Comparison of ENCODE assay signal across 18 cellular contexts in genomic region chr1:178232949-178233348, GRCh38.
A peak's percentile ranks its signal among the peaks of the same experiment; 100 is the strongest.
DNase-seq lines count a peak whose midpoint lies in the region; ATAC-seq and TF ChIP-seq lines count a peak whose summit lies in the region.
"Had no signal": no experiment of that assay in that cellular context is flagged by ENCODE, and none has a peak within 500 bp of the region (broad histone marks: within the 10 kb centered on the region; RNA-seq: fewer than 3 reads in every experiment).

No MANE protein-coding gene starts in this region.

- 65% methylated on average over 3 of the region's 3 CpGs for WGBS in mammary epithelial cell (ENCODE audit: low coverage, missing lambda C conversion rate)

- dilution Hi-C loops in mammary epithelial cell (cut with HindIII; ENCODE audit: low sequenced_read_pairs), result no loop called here

- peaks cover 15% of the 10 kb centered on the region for H3K4me1 ChIP-seq in KMS-11 (ENCODE audit: low read depth, poor library complexity, severe bottlenecking)
- H3K4me1 ChIP-seq in mammary epithelial cell (ENCODE audit: insufficient read depth, low read length), result peaks cover 29% of the 10 kb centered on the region
- H3K4me1 ChIP-seq: BE2C, psoas muscle had no signal

- 0 out of 2 replicates have a peak overlapping the region, but pooled peaks have one; percentile 12 for H3K4me2 ChIP-seq in KMS-11
- peak overlapping the region; percentile 20 for H3K4me2 ChIP-seq in mammary epithelial cell (ENCODE audit: insufficient read depth, low read depth, low read length)

- ATAC-seq in GM19455 (IDR thresholded peaks at IDR 0.05; ENCODE audit: unreplicated experiment), result no peak
- ATAC-seq: activated CD8-positive, alpha-beta T cell treated with anti-CD3 and anti-CD28 coated beads for 36 hours; activated T-helper 17 cell treated with anti-CD3 and anti-CD28 coated beads, Interleukin-2, amount 50 U/mL, for 72 hours; PC-3; psoas muscle; stimulated activated naive CD8-positive, alpha-beta T cell treated with anti-CD3 and anti-CD28 coated beads, Interleukin-15, amount 100 ng/mL, for 72 hours had no signal

- DNase-seq in BJ (ENCODE audit: low read depth) (peak; percentile 70), mammary epithelial cell (peak; percentile 32), iris pigment epithelial cell (ENCODE audit: low read depth) (peak; percentile 79), NCI-H1930 (lab: John Stamatoyannopoulos, UW) (no peak), erythroblast (lab: John Stamatoyannopoulos, UW) (no peak)
- DNase-seq in activated CD4-positive, alpha-beta T cell treated with anti-CD3 and anti-CD28 coated beads for 4 hours, result no peak
- DNase-seq: activated CD8-positive, alpha-beta T cell treated with anti-CD3 and anti-CD28 coated beads for 36 hours; BE2C; dorsolateral prefrontal cortex; NCI-H2029; NCI-H524 treated with DMSO at 0.1 percent for 48 hours; PC-3; psoas muscle; stimulated activated naive CD8-positive, alpha-beta T cell treated with anti-CD3 and anti-CD28 coated beads, Interleukin-15, amount 100 ng/mL, for 72 hours had no signal

- CTCF ChIA-PET in BJ (lab: Yijun Ruan, JAX), result no interaction called here
- CTCF ChIA-PET in mammary epithelial cell (lab: Charles Lee; ENCODE audit: low non-redundant PET), result no interaction called here

- H4K20me1 ChIP-seq in KMS-11 (ENCODE audit: insufficient read depth) (no peaks in the 10 kb centered on the region), mammary epithelial cell (ENCODE audit: insufficient read depth, low read length) (no peaks in the 10 kb centered on the region)

- no peak overlapping the region for H3K27ac ChIP-seq in KMS-11
- no peak overlapping the region for H3K27ac ChIP-seq in mammary epithelial cell (ENCODE audit: insufficient read depth, low read depth, low read length)
- H3K27ac ChIP-seq: dorsolateral prefrontal cortex, psoas muscle, vagina had no signal

- in situ Hi-C loops in mammary epithelial cell (cut with MboI; ENCODE audit: low sequenced_read_pairs in 2 of 2), result no loop called here

- no TSS peak for BruUV-seq in mammary epithelial cell (replicated peaks; lab: Mats Ljungman, UMichigan)

- no peaks in the 10 kb centered on the region for H3K27me3 ChIP-seq in BJ (ENCODE audit: control insufficient read depth, insufficient read depth, low read length)
- no peaks in the 10 kb centered on the region for H3K27me3 ChIP-seq in KMS-11 (ENCODE audit: insufficient read depth, low read depth)
- H3K27me3 ChIP-seq in mammary epithelial cell (ENCODE audit: insufficient read depth, low read length), result no peaks in the 10 kb centered on the region
- H3K27me3 ChIP-seq: BE2C, dorsolateral prefrontal cortex, vagina had no signal

- intact Hi-C loops in mammary epithelial cell (cut with micrococcal nuclease), result no loop called here

- TF ChIP-seq CTCF in BJ (IDR thresholded peaks at IDR 0.05; ENCODE audit: insufficient read depth, low read depth, low read length) (no peak), KMS-11 (conservative IDR thresholded peaks at IDR 0.05; ENCODE audit: low read depth, low read length) (no peak), mammary epithelial cell (conservative IDR thresholded peaks at IDR 0.05 in 1 of 2, IDR thresholded peaks at IDR 0.05 in 1 of 2; ENCODE audit: extremely low read depth in 1 of 2, insufficient read depth in 1 of 2, low read depth in 1 of 2, low read length in 2 of 2) (no peak)

- H3K9me3 ChIP-seq in mammary epithelial cell (replicated peaks; ENCODE audit: insufficient read depth, low read length), result no peaks in the 10 kb centered on the region
- H3K9me3 ChIP-seq: BE2C, psoas muscle, vagina had no signal

- H3K4me3 ChIP-seq in BJ (ENCODE audit: low read depth, low read length) (no peak overlapping the region), KMS-11 (IDR thresholded peaks at IDR 0.05; ENCODE audit: insufficient read depth, low read depth, low read length) (no peak overlapping the region), mammary epithelial cell (replicated peaks in 1 of 3; ENCODE audit: insufficient read depth in 1 of 3, low read depth in 2 of 3, low read length in 3 of 3) (no peak overlapping the region)
- H3K4me3 ChIP-seq: dorsolateral prefrontal cortex, psoas muscle, vagina had no signal

- H3K79me2 ChIP-seq in KMS-11 (ENCODE audit: insufficient read depth, low read depth) (no peaks in the 10 kb centered on the region), mammary epithelial cell (ENCODE audit: insufficient read depth, low read length) (peaks cover 91% of the 10 kb centered on the region)

- H2AFZ ChIP-seq in KMS-11 (ENCODE audit: low read depth), result no peak overlapping the region
- H2AFZ ChIP-seq in mammary epithelial cell (ENCODE audit: low read depth, low read length), result peak overlapping the region; percentile 18

- no peaks in the 10 kb centered on the region for H3K36me3 ChIP-seq in BJ (ENCODE audit: control insufficient read depth, insufficient read depth, low read length)
- no peaks in the 10 kb centered on the region for H3K36me3 ChIP-seq in KMS-11 (ENCODE audit: insufficient read depth)
- H3K36me3 ChIP-seq in mammary epithelial cell (ENCODE audit: insufficient read depth, low read length), result no peaks in the 10 kb centered on the region
- H3K36me3 ChIP-seq: BE2C, vagina had no signal

- no peak for TF ChIP-seq POLR2A in erythroblast (IDR thresholded peaks at IDR 0.05; ENCODE audit: low read length)

- H3K9ac ChIP-seq in KMS-11 (no peak overlapping the region), mammary epithelial cell (ENCODE audit: insufficient read depth, low read length) (no peak overlapping the region)

- POLR2A ChIA-PET in BJ (lab: Charles Lee), result no interaction called here

Comparison
In these comparisons a context has a peak if more than half of its experiments do, and no peak if none do; other contexts are left out.
1. DNase-seq: peak in BJ (single experiment), mammary epithelial cell (single experiment) and iris pigment epithelial cell (single experiment); none in activated CD4-positive, alpha-beta T cell treated with anti-CD3 and anti-CD28 coated beads for 4 hours (0 of 2), NCI-H1930 (0 of 2) and erythroblast (0 of 2).